Comparison of ENCODE assay signal across 8 cellular contexts in the genomic region with DNA sequence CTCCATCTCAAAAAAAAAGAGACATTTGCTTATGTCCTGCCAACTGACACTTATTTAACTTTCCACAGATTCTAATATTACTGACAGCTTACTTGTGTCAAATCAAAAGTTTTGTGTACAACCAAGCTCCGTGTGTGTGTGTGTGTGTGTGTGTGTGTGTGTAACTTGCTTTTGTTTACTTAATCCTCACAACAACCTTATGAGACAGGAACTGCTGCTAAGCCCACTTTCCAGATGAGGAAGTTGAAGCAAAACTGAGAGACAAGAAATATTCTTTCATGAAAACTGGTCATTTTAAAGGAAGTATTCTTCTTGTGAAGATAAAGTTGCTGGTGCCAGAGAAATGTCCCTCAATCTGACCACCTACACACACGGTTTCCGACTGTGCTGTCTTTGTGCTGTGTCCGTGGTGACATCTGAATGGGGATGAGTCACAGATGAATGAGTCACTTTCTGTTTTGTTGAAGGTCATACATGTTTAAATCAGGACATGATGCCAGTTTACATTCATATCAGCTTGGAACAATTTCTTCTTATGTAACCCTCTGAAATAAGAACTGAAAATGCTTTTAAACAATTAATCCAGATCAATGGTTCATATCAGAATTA.
DNase-seq lines count a peak whose midpoint lies in the region; ATAC-seq, FAIRE-seq and TF ChIP-seq lines count a peak whose summit lies in the region.

No MANE protein-coding gene starts in this region.

- H3K36me3 ChIP-seq in bronchial epithelial cell (ENCODE audit: control insufficient read depth, insufficient read depth, low read length), result no peaks in the 10 kb centered on the region

- H3K27ac Mint-ChIP-seq in activated CD8-positive, alpha-beta memory T cell treated with anti-CD3 and anti-CD28 coated beads, Interleukin-2, amount 10 ng/mL, durations not matched to agents 7 days and 5 days, result no peak overlapping the region
- no peak overlapping the region for H3K27ac Mint-ChIP-seq in stimulated activated naive B cell treated with anti-CD40 and anti-IgM and Interleukin-4, amounts not matched to agents 10 μg/mL and 1 μg/mL and 100 μg/mL, for 72 hours

- H3K4me3 Mint-ChIP-seq in activated CD8-positive, alpha-beta memory T cell treated with anti-CD3 and anti-CD28 coated beads, Interleukin-2, amount 10 ng/mL, durations not matched to agents 7 days and 5 days, result no peak overlapping the region
- no peak overlapping the region for H3K4me3 Mint-ChIP-seq in stimulated activated naive B cell treated with anti-CD40 and anti-IgM and Interleukin-4, amounts not matched to agents 10 μg/mL and 1 μg/mL and 100 μg/mL, for 72 hours

- H3K4me3 ChIP-seq in bronchial epithelial cell (ENCODE audit: low read depth, low read length), result no peak overlapping the region

- no peaks in the 10 kb centered on the region for H3K27me3 ChIP-seq in bronchial epithelial cell (ENCODE audit: control insufficient read depth, insufficient read depth, low read length)

- no peak for TF ChIP-seq CTCF in bronchial epithelial cell (IDR thresholded peaks at IDR 0.05; ENCODE audit: insufficient read depth, low read length, severe bottlenecking)

- H3K9me3 Mint-ChIP-seq in activated CD8-positive, alpha-beta memory T cell treated with anti-CD3 and anti-CD28 coated beads, Interleukin-2, amount 10 ng/mL, durations not matched to agents 7 days and 5 days (ENCODE audit: low read depth), result no peaks in the 10 kb centered on the region
- peaks cover 0 to 8% of the 10 kb centered on the region in 2 donors for H3K9me3 Mint-ChIP-seq in stimulated activated naive B cell treated with anti-CD40 and anti-IgM and Interleukin-4, amounts not matched to agents 10 μg/mL and 1 μg/mL and 100 μg/mL, for 72 hours

- H3K27me3 Mint-ChIP-seq in activated CD8-positive, alpha-beta memory T cell treated with anti-CD3 and anti-CD28 coated beads, Interleukin-2, amount 10 ng/mL, durations not matched to agents 7 days and 5 days, result peaks cover 6% of the 10 kb centered on the region
- peaks cover 10 to 30% of the 10 kb centered on the region in 2 donors for H3K27me3 Mint-ChIP-seq in stimulated activated naive B cell treated with anti-CD40 and anti-IgM and Interleukin-4, amounts not matched to agents 10 μg/mL and 1 μg/mL and 100 μg/mL, for 72 hours

- peaks cover 6% of the 10 kb centered on the region for H3K4me1 Mint-ChIP-seq in activated CD8-positive, alpha-beta memory T cell treated with anti-CD3 and anti-CD28 coated beads, Interleukin-2, amount 10 ng/mL, durations not matched to agents 7 days and 5 days
- peaks cover 0 to 7% of the 10 kb centered on the region in 2 donors for H3K4me1 Mint-ChIP-seq in stimulated activated naive B cell treated with anti-CD40 and anti-IgM and Interleukin-4, amounts not matched to agents 10 μg/mL and 1 μg/mL and 100 μg/mL, for 72 hours

- H3K36me3 Mint-ChIP-seq in activated CD8-positive, alpha-beta memory T cell treated with anti-CD3 and anti-CD28 coated beads, Interleukin-2, amount 10 ng/mL, durations not matched to agents 7 days and 5 days, result no peaks in the 10 kb centered on the region
- H3K36me3 Mint-ChIP-seq in stimulated activated naive B cell treated with anti-CD40 and anti-IgM and Interleukin-4, amounts not matched to agents 10 μg/mL and 1 μg/mL and 100 μg/mL, for 72 hours, result no peaks in the 10 kb centered on the region

- ATAC-seq in activated CD8-positive, alpha-beta memory T cell treated with anti-CD3 and anti-CD28 coated beads, Interleukin-2, amount 10 ng/mL, durations not matched to agents 7 days and 5 days, result peak; percentile 45
- ATAC-seq in stimulated activated naive B cell treated with anti-CD40 and anti-IgM and Interleukin-4, amounts not matched to agents 10 μg/mL and 1 μg/mL and 100 μg/mL, for 72 hours (replicated peaks), result peak; percentile 86 to 92

- no peak for FAIRE-seq in bronchial epithelial cell (lab: Jason Lieb, UNC)

- DNase-seq in activated CD8-positive, alpha-beta memory T cell treated with anti-CD3 and anti-CD28 coated beads, Interleukin-2, amount 10 ng/mL, durations not matched to agents 7 days and 5 days, result peak; percentile 48
- DNase-seq in activated CD8-positive, alpha-beta memory T cell treated with anti-CD3 and anti-CD28 coated beads, Interleukin-2, amount 50 U/mL, for 48 hours, result no peak
- DNase-seq in LHCN-M2 (ENCODE audit: low read depth) (peak; percentile 53), bronchial epithelial cell (ENCODE audit: low read depth) (peak; percentile 43), mesenteric fat pad (ENCODE audit: low spot score) (no peak), GDM1 (lab: John Stamatoyannopoulos, UW) (no peak)
- DNase-seq in stimulated activated naive B cell treated with anti-CD40 and anti-IgM and Interleukin-4, amounts not matched to agents 10 μg/mL and 1 μg/mL and 100 μg/mL, for 72 hours, result peak; percentile 4
- DNase-seq in activated CD4-positive, alpha-beta T cell treated with anti-CD3 and anti-CD28 coated beads, Interleukin-2, amount 50 U/mL, for 4 hours, result no peak

- CTCF ChIA-PET in activated CD8-positive, alpha-beta memory T cell treated with anti-CD3 and anti-CD28 coated beads, Interleukin-2, amount 10 ng/mL, durations not matched to agents 7 days and 5 days (lab: Charles Lee), result interaction anchor here (0.9 kb wide), 1 partner anchor 39 kb away, joined by 3 read pairs; no protein-coding TSS in a partner anchor

Comparison
In these comparisons a context has a peak if more than half of its experiments do, and no peak if none do; other contexts are left out.
1. DNase-seq: peak in activated CD8-positive, alpha-beta memory T cell treated with anti-CD3 and anti-CD28 coated beads, Interleukin-2, amount 10 ng/mL, durations not matched to agents 7 days and 5 days (single experiment), LHCN-M2 (single experiment), bronchial epithelial cell (single experiment) and stimulated activated naive B cell treated with anti-CD40 and anti-IgM and Interleukin-4, amounts not matched to agents 10 μg/mL and 1 μg/mL and 100 μg/mL, for 72 hours (single experiment); none in activated CD8-positive, alpha-beta memory T cell treated with anti-CD3 and anti-CD28 coated beads, Interleukin-2, amount 50 U/mL, for 48 hours (single experiment), mesenteric fat pad (single experiment), GDM1 (single experiment) and activated CD4-positive, alpha-beta T cell treated with anti-CD3 and anti-CD28 coated beads, Interleukin-2, amount 50 U/mL, for 4 hours (0 of 2).